Comparison of ENCODE assay signal across 12 cellular contexts in genomic region chr17:7853693-7854043, GRCh38. TPM values are rescaled to one million over a fixed set of nuclear protein-coding genes. Genes with fewer than 3 reads are reported as not detected.
DNase-seq lines count a peak whose midpoint lies in the region; ATAC-seq and TF ChIP-seq lines count a peak whose summit lies in the region.
"Had no signal": no experiment of that assay in that cellular context is flagged by ENCODE, and none has a peak within 500 bp of the region (broad histone marks: within the 10 kb centered on the region; RNA-seq: fewer than 3 reads in every experiment).

No MANE protein-coding gene starts in this region.

- H3K27me3 ChIP-seq in CD4-positive, alpha-beta T cell (ENCODE audit: control insufficient read depth, insufficient read depth, low read length), result no peaks in the 10 kb centered on the region
- peaks cover 58% of the 10 kb centered on the region for H3K27me3 ChIP-seq in iPS-20b (ENCODE audit: insufficient read depth, low read length)
- H3K27me3 ChIP-seq: esophagus muscularis mucosa, MG63 had no signal

- peak overlapping the region; percentile 60; the same call in 1 of the 2 replicates for H3K4me3 ChIP-seq in iPS-20b (ENCODE audit: low read length)
- H3K4me3 ChIP-seq: MG63 had no signal

- no peak for DNase-seq in CD4-positive, alpha-beta T cell
- no peak for DNase-seq in NCI-H446 treated with DMSO at 0.1 percent for 48 hours (lab: John Stamatoyannopoulos, UW)
- no peak for DNase-seq in UCSD-AML1 (lab: John Stamatoyannopoulos, UW; ENCODE audit: unreplicated experiment)
- DNase-seq: GDM1, MG63 had no signal

- CTCF ChIA-PET in CD4-positive, alpha-beta T cell (lab: Charles Lee), result no interaction called here

- no peak for ATAC-seq in CD4-positive, alpha-beta T cell (ENCODE audit: poor library complexity)
- ATAC-seq in HG03457 (IDR thresholded peaks at IDR 0.05; ENCODE audit: unreplicated experiment), result no peak
- ATAC-seq: naive thymus-derived CD8-positive, alpha-beta T cell; stimulated activated memory B cell treated with anti-CD40 and anti-IgM and Interleukin-4, amounts not matched to agents 10 μg/mL and 1 μg/mL and 100 μg/mL, for 72 hours had no signal

- H3K4me3 Mint-ChIP-seq in CD4-positive, alpha-beta T cell, result peak overlapping the region; percentile 23
- peak overlapping the region in 1 of 4 donors; percentile 58 for H3K4me3 Mint-ChIP-seq in IgD-negative memory B cell
- H3K4me3 Mint-ChIP-seq: stimulated activated memory B cell treated with anti-CD40 and anti-IgM and Interleukin-4, amounts not matched to agents 10 μg/mL and 1 μg/mL and 100 μg/mL, for 72 hours had no signal

- TF ChIP-seq CTCF in CD4-positive, alpha-beta T cell (IDR thresholded peaks at IDR 0.05), result no peak

- no peaks in the 10 kb centered on the region for H3K9me3 Mint-ChIP-seq in CD4-positive, alpha-beta T cell
- H3K9me3 Mint-ChIP-seq in IgD-negative memory B cell, result no peaks in the 10 kb centered on the region
- H3K9me3 Mint-ChIP-seq: naive thymus-derived CD8-positive, alpha-beta T cell; stimulated activated memory B cell treated with anti-CD40 and anti-IgM and Interleukin-4, amounts not matched to agents 10 μg/mL and 1 μg/mL and 100 μg/mL, for 72 hours had no signal

- intact Hi-C loops in CD4-positive, alpha-beta T cell (cut with DNase I, micrococcal nuclease), result loop anchor here in 1 of 2 experiments (10.0 kb wide), 2 partner anchors 529 to 819 kb away; partner anchors contain the start of genes NEURL4 and SLC16A13

- no peaks in the 10 kb centered on the region for H3K27me3 Mint-ChIP-seq in CD4-positive, alpha-beta T cell
- H3K27me3 Mint-ChIP-seq in IgD-negative memory B cell, result no peaks in the 10 kb centered on the region
- H3K27me3 Mint-ChIP-seq: naive thymus-derived CD8-positive, alpha-beta T cell; stimulated activated memory B cell treated with anti-CD40 and anti-IgM and Interleukin-4, amounts not matched to agents 10 μg/mL and 1 μg/mL and 100 μg/mL, for 72 hours had no signal

- H3K36me3 Mint-ChIP-seq in CD4-positive, alpha-beta T cell (ENCODE audit: low read depth), result peaks cover 53% of the 10 kb centered on the region
- peaks cover 2% of the 10 kb centered on the region for H3K36me3 Mint-ChIP-seq in IgD-negative memory B cell

- peak overlapping the region; percentile 58 for H3K27ac Mint-ChIP-seq in CD4-positive, alpha-beta T cell
- peak overlapping the region in 2 of 3 donors; percentile 20 to 69 for H3K27ac Mint-ChIP-seq in IgD-negative memory B cell
- H3K27ac Mint-ChIP-seq: stimulated activated memory B cell treated with anti-CD40 and anti-IgM and Interleukin-4, amounts not matched to agents 10 μg/mL and 1 μg/mL and 100 μg/mL, for 72 hours had no signal

- no peaks in the 10 kb centered on the region for H3K9me3 ChIP-seq in CD4-positive, alpha-beta T cell (ENCODE audit: control insufficient read depth, low read length)
- no peaks in the 10 kb centered on the region for H3K9me3 ChIP-seq in iPS-20b (ENCODE audit: insufficient read depth, low read depth, low read length)
- H3K9me3 ChIP-seq: esophagus muscularis mucosa, MG63 had no signal

- no peak overlapping the region for H3K9ac ChIP-seq in iPS-20b (ENCODE audit: low read depth, low read length)

- H3K4me1 Mint-ChIP-seq in CD4-positive, alpha-beta T cell (ENCODE audit: low read depth), result peaks cover 14% of the 10 kb centered on the region
- H3K4me1 Mint-ChIP-seq in IgD-negative memory B cell, result peaks cover 9 to 21% (median 12%) of the 10 kb centered on the region in 3 donors

- POLR2A ChIA-PET in CD4-positive, alpha-beta T cell (lab: Charles Lee), result interaction anchor here (0.6 to 4.7 kb wide), 3 partner anchors 18 to 48 kb away, joined by 3 to 33 read pairs (median 3); no protein-coding TSS in a partner anchor

- no peak overlapping the region for H3K27ac ChIP-seq in CD4-positive, alpha-beta T cell (ENCODE audit: low read depth, low read length)
- H3K27ac ChIP-seq in iPS-20b (ENCODE audit: low read length), result no peak overlapping the region
- H3K27ac ChIP-seq: C4-2B had no signal

- peaks cover 8% of the 10 kb centered on the region; the same call in 1 of the 2 replicates for H3K36me3 ChIP-seq in iPS-20b (ENCODE audit: insufficient read depth, low read depth, low read length)

- H3K4me1 ChIP-seq in iPS-20b (ENCODE audit: insufficient read depth, low read length), result peaks cover 14% of the 10 kb centered on the region; the same call in 1 of the 2 replicates

RNA-seq across cellular contexts. Expression of gene TMEM88, which starts 1.2 kb away (rescaled TPM):
- total RNA-seq in CD4-positive, alpha-beta T cell, result 10 to 100 TPM; 29.3 to 29.6 TPM
- polyA plus RNA-seq in IgD-negative memory B cell, result not detected
- polyA plus RNA-seq: naive thymus-derived CD8-positive, alpha-beta T cell had no signal

RNA-seq across cellular contexts. Expression of gene NAA38, which starts 3.7 kb away (rescaled TPM):
- 10 to 100 TPM; 15.4 to 16.3 TPM for total RNA-seq in CD4-positive, alpha-beta T cell
- polyA plus RNA-seq in IgD-negative memory B cell, result 170 TPM

RNA-seq across cellular contexts. Expression of gene CYB5D1, which starts 4.1 kb away (rescaled TPM):
- total RNA-seq in CD4-positive, alpha-beta T cell, result 1 to 10 TPM; 8.7 TPM
- polyA plus RNA-seq in IgD-negative memory B cell, result 8.0 TPM

RNA-seq across cellular contexts. Expression of gene KDM6B, which starts 19.7 kb away (rescaled TPM):
- total RNA-seq in CD4-positive, alpha-beta T cell, result 100 to 1,000 TPM; 189 to 191 TPM
- 1.9 TPM for polyA plus RNA-seq in IgD-negative memory B cell

RNA-seq across cellular contexts. Expression of gene CHD3, which starts 34.9 kb away (rescaled TPM):
- 100 to 1,000 TPM; 263 to 297 TPM for total RNA-seq in CD4-positive, alpha-beta T cell
- 2.4 TPM for polyA plus RNA-seq in IgD-negative memory B cell
